9 cellular contexts compared by ENCODE assay signal in genomic region chr13:95535243-95535642, GRCh38. TPM values are rescaled to one million over a fixed set of nuclear protein-coding genes. Genes with fewer than 3 reads are reported as not detected.
DNase-seq lines count a peak whose midpoint lies in the region; FAIRE-seq and TF ChIP-seq lines count a peak whose summit lies in the region.
"Had no signal": no experiment of that assay in that cellular context is flagged by ENCODE, and none has a peak within 500 bp of the region (broad histone marks: within the 10 kb centered on the region; RNA-seq: fewer than 3 reads in every experiment).

No MANE protein-coding gene starts in this region.

- no peak for TF ChIP-seq RAD21 in Ishikawa (IDR thresholded peaks at IDR 0.05; ENCODE audit: low read depth)

- DNase-seq in activated CD4-positive, alpha-beta T cell treated with anti-CD3 and anti-CD28 coated beads for 48 hours = peak; percentile 14
- no peak for DNase-seq in activated CD4-positive, alpha-beta T cell treated with anti-CD3 and anti-CD28 coated beads for 1 hour
- DNase-seq in choroid plexus epithelial cell (ENCODE audit: low read depth) = peak; percentile 55
- DNase-seq in small intestine = peak; percentile 22
- DNase-seq in GM13976 (ENCODE audit: low spot score) = no peak
- DNase-seq in NCI-H1930 (lab: John Stamatoyannopoulos, UW) = no peak
- DNase-seq in NCI-H748 treated with DMSO at 0.1 percent for 48 hours (lab: John Stamatoyannopoulos, UW) = no peak

- no peak overlapping the region for H3K27ac ChIP-seq in small intestine (ENCODE audit: low read depth in 1 of 2, low read length in 1 of 2)

- H3K4me3 ChIP-seq in choroid plexus epithelial cell (ENCODE audit: low read depth, low read length) = no peak overlapping the region
- H3K4me3 ChIP-seq in small intestine (ENCODE audit: low read depth in 1 of 2, low read length in 2 of 2) = no peak overlapping the region

- peak; percentile 78 for TF ChIP-seq EP300 in Ishikawa (IDR thresholded peaks at IDR 0.05; ENCODE audit: borderline replicate concordance)

- TF ChIP-seq CTCF in choroid plexus epithelial cell (conservative IDR thresholded peaks at IDR 0.05; ENCODE audit: low read depth, low read length) = no peak
- TF ChIP-seq CTCF in GM13976 (IDR thresholded peaks at IDR 0.05; ENCODE audit: borderline replicate concordance, control extremely low read depth, extremely low read depth, insufficient read depth, missing control alignments) = no peak

- in situ Hi-C loops in GM13976 (cut with MboI; ENCODE audit: low sequenced_read_pairs, unreplicated experiment) = loop anchor here (25.0 kb wide), 2 partner anchors 127 to 302 kb away; no protein-coding TSS in a partner anchor

- WGBS in small intestine, 3 donors = 34 to 75% (median 53%) methylated on average over 3 of the region's 3 CpGs

- H3K9me3 ChIP-seq in small intestine (ENCODE audit: control insufficient read depth, low read depth) = no peaks in the 10 kb centered on the region

- H3K4me1 ChIP-seq in small intestine (ENCODE audit: control insufficient read depth in 2 of 2, insufficient read depth in 1 of 2, low read depth in 1 of 2, low read length in 1 of 2) = no peaks in the 10 kb centered on the region

- no peak for FAIRE-seq in small intestine (lab: Jason Lieb, UNC)

- no peaks in the 10 kb centered on the region for H3K36me3 ChIP-seq in small intestine (ENCODE audit: control insufficient read depth in 2 of 2, insufficient read depth in 2 of 2, low read length in 2 of 2)

- peaks cover 0 to 2% of the 10 kb centered on the region in 2 donors for H3K27me3 ChIP-seq in small intestine (ENCODE audit: control insufficient read depth in 2 of 2, insufficient read depth in 2 of 2, low read length in 2 of 2)

TF ChIP-seq in Ishikawa, 13 proteins besides CTCF, POLR2A, EP300 and RAD21:
- TF ChIP-seq FOXM1 (IDR thresholded peaks at IDR 0.05; ENCODE audit: borderline replicate concordance, low read depth) (0 out of 2 replicates have a peak, but pooled peaks have one; percentile 30), CEBPB (IDR thresholded peaks at IDR 0.05) (no peak), TAF1 (IDR thresholded peaks at IDR 0.05; ENCODE audit: low read depth) (no peak), TEAD4 (IDR thresholded peaks at IDR 0.05) (peak; percentile 40; the same call in 1 of the 2 replicates), TCF12 (IDR thresholded peaks at IDR 0.05; ENCODE audit: low read depth) (peak; percentile 45; the same call in 1 of the 2 replicates), CREB1 (IDR thresholded peaks at IDR 0.05; ENCODE audit: low read depth) (no peak), EGR1 (IDR thresholded peaks at IDR 0.05) (peak; percentile 55), NFIC (IDR thresholded peaks at IDR 0.05) (peak; percentile 85)
- TF ChIP-seq, protein P1, sequence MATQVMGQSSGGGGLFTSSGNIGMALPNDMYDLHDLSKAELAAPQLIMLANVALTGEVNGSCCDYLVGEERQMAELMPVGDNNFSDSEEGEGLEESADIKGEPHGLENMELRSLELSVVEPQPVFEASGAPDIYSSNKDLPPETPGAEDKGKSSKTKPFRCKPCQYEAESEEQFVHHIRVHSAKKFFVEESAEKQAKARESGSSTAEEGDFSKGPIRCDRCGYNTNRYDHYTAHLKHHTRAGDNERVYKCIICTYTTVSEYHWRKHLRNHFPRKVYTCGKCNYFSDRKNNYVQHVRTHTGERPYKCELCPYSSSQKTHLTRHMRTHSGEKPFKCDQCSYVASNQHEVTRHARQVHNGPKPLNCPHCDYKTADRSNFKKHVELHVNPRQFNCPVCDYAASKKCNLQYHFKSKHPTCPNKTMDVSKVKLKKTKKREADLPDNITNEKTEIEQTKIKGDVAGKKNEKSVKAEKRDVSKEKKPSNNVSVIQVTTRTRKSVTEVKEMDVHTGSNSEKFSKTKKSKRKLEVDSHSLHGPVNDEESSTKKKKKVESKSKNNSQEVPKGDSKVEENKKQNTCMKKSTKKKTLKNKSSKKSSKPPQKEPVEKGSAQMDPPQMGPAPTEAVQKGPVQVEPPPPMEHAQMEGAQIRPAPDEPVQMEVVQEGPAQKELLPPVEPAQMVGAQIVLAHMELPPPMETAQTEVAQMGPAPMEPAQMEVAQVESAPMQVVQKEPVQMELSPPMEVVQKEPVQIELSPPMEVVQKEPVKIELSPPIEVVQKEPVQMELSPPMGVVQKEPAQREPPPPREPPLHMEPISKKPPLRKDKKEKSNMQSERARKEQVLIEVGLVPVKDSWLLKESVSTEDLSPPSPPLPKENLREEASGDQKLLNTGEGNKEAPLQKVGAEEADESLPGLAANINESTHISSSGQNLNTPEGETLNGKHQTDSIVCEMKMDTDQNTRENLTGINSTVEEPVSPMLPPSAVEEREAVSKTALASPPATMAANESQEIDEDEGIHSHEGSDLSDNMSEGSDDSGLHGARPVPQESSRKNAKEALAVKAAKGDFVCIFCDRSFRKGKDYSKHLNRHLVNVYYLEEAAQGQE (IDR thresholded peaks at IDR 0.05; ENCODE audit: low read depth) = no peak
- TF ChIP-seq, protein P2, sequence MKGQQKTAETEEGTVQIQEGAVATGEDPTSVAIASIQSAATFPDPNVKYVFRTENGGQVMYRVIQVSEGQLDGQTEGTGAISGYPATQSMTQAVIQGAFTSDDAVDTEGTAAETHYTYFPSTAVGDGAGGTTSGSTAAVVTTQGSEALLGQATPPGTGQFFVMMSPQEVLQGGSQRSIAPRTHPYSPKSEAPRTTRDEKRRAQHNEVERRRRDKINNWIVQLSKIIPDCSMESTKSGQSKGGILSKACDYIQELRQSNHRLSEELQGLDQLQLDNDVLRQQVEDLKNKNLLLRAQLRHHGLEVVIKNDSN (IDR thresholded peaks at IDR 0.05) = no peak

RNA-seq across cellular contexts. Expression of gene CLDN10, which starts 17.3 kb away (rescaled TPM):
- polyA plus RNA-seq in small intestine = under 1 TPM in 1 of 3 donors, not detected in 2; 0.54 TPM
- polyA plus RNA-seq: BJ had no signal

Comparison
In these comparisons a context has a peak if more than half of its experiments do, and no peak if none do; other contexts are left out.
1. DNase-seq: peak in activated CD4-positive, alpha-beta T cell treated with anti-CD3 and anti-CD28 coated beads for 48 hours (single experiment), choroid plexus epithelial cell (single experiment) and small intestine (single experiment); none in activated CD4-positive, alpha-beta T cell treated with anti-CD3 and anti-CD28 coated beads for 1 hour (single experiment), GM13976 (single experiment), NCI-H1930 (0 of 2) and NCI-H748 treated with DMSO at 0.1 percent for 48 hours (single experiment).